Comparison of ENCODE assay signal across 1 cellular context in the genomic region with DNA sequence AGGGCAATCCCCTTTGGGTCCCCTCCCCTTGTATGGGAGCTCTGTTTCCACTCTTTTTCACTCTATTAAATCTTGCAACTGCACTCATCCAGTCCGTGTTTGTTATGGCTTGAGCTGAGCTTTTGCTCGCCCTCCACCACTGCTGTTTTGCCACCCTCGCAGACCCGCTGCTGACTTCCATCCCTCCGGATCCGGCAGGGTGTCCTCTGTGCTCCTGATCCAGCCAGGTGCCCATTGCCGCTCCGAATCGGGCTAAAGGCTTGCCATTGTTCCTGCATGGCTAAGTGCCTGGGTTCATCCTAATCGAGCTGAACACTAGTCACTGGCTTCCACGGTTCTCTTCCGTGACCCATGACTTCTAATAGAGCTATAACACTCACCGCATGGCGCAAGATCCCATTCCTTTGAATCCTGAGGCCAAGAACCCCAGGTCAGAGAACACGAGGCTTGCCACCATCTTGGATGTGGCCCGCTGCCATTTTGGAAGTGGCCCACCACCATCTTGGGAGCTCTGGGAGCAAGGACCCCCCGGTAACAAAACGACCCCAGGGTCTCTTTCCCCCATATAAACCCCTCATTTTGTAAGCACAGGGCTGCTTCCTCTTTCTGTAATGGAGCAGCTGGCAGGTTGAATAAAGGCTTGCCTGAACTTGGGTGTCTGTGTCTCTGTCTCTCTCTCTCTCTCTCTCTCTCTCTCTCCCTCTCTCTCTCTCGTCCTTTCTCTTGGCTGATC.
TF ChIP-seq lines count a peak whose summit lies in the region.

No MANE protein-coding gene starts in this region.

TF ChIP-seq in K562, 482 proteins besides CTCF, POLR2A, EP300 and RAD21 (continued from another document and continues in another):
- TF ChIP-seq IRF9 (tag; IDR thresholded peaks at IDR 0.05) (0 out of 2 replicates have a peak, but pooled peaks have one; percentile 58), SETDB1 (IDR thresholded peaks at IDR 0.05; ENCODE audit: low read length) (no peak), RHOXF2B (CRISPR knock-in tag; conservative IDR thresholded peaks at IDR 0.05) (no peak), ATF4 (CRISPR knock-in tag; IDR thresholded peaks at IDR 0.05) (no peak), ZNF592 (IDR thresholded peaks at IDR 0.05) (peak; percentile 36; the same call in 1 of the 2 replicates), SMAD4 (CRISPR knock-in tag; conservative IDR thresholded peaks at IDR 0.05) (peak; percentile 40), CXXC5 (CRISPR knock-in tag; IDR thresholded peaks at IDR 0.05) (peak; percentile 14; the same call in 1 of the 2 replicates), ZNF175 (CRISPR knock-in tag; IDR thresholded peaks at IDR 0.05; ENCODE audit: low read depth) (peak; percentile 48; the same call in 1 of the 2 replicates), REST (CRISPR knock-in tag; IDR thresholded peaks at IDR 0.05; ENCODE audit: low read depth) (no peak), ZNF639 (CRISPR knock-in tag; conservative IDR thresholded peaks at IDR 0.05 in 1 of 2, IDR thresholded peaks at IDR 0.05 in 1 of 2) (peak in 1 of 2 experiments; percentile 73; a peak in 1 of 4 replicates), ZNF398 (CRISPR knock-in tag; IDR thresholded peaks at IDR 0.05) (peak; percentile 11; the same call in 1 of the 2 replicates), MAX (CRISPR knock-in tag; IDR thresholded peaks at IDR 0.05) (peak; percentile 41; the same call in 1 of the 2 replicates), ID3 (CRISPR knock-in tag; IDR thresholded peaks at IDR 0.05) (no peak), ID3 (tag; IDR thresholded peaks at IDR 0.05) (peak; percentile 75; the same call in 1 of the 2 replicates), ZNF146 (CRISPR knock-in tag; IDR thresholded peaks at IDR 0.05; ENCODE audit: unreplicated experiment) (no peak), HINFP (tag; conservative IDR thresholded peaks at IDR 0.05; ENCODE audit: low read depth) (0 out of 2 replicates have a peak, but pooled peaks have one; percentile 41), YY1 (IDR thresholded peaks at IDR 0.05; ENCODE audit: borderline replicate concordance in 1 of 3, control insufficient read depth in 1 of 3, extremely low read depth in 1 of 3, insufficient read depth in 3 of 3, insufficient read length in 1 of 3, insufficient replicate concordance in 2 of 3, low read depth in 1 of 3, low read length in 2 of 3) (peak in 1 of 3 experiments; percentile 73), NR3C1 (CRISPR knock-in tag; IDR thresholded peaks at IDR 0.05) (no peak), MEF2D (tag; conservative IDR thresholded peaks at IDR 0.05; ENCODE audit: low read depth) (peak; percentile 80), IRF2 (CRISPR knock-in tag; IDR thresholded peaks at IDR 0.05) (no peak), BACH1 (tag; IDR thresholded peaks at IDR 0.05) (peak; percentile 57; the same call in 1 of the 2 replicates), NR2C1 (IDR thresholded peaks at IDR 0.05) (no peak), NR2C1 (tag; IDR thresholded peaks at IDR 0.05) (peak; percentile 84), SNRNP70 (optimal IDR thresholded peaks at IDR 0.05; ENCODE audit: low read depth, low read length) (no peak), ZKSCAN8 (CRISPR knock-in tag; IDR thresholded peaks at IDR 0.05) (0 out of 2 replicates have a peak, but pooled peaks have one; percentile 19), TEAD2 (tag; IDR thresholded peaks at IDR 0.05) (peak; percentile 59; the same call in 1 of the 2 replicates), MAZ (CRISPR knock-in tag; conservative IDR thresholded peaks at IDR 0.05 in 1 of 2, IDR thresholded peaks at IDR 0.05 in 1 of 2) (0 out of 4 replicates have a peak, but pooled peaks of 1 of the 2 experiments have one; percentile 30), ZBTB17 (CRISPR knock-in tag; IDR thresholded peaks at IDR 0.05) (0 out of 2 replicates have a peak, but pooled peaks have one; percentile 45), ZNF644 (tag; IDR thresholded peaks at IDR 0.05; ENCODE audit: low read depth) (peak; percentile 73), ZNF740 (CRISPR knock-in tag; IDR thresholded peaks at IDR 0.05) (no peak), ZNF740 (tag; IDR thresholded peaks at IDR 0.05) (0 out of 4 replicates have a peak, but pooled peaks of 1 of the 2 experiments have one; percentile 54)
- TF ChIP-seq, protein P1, sequence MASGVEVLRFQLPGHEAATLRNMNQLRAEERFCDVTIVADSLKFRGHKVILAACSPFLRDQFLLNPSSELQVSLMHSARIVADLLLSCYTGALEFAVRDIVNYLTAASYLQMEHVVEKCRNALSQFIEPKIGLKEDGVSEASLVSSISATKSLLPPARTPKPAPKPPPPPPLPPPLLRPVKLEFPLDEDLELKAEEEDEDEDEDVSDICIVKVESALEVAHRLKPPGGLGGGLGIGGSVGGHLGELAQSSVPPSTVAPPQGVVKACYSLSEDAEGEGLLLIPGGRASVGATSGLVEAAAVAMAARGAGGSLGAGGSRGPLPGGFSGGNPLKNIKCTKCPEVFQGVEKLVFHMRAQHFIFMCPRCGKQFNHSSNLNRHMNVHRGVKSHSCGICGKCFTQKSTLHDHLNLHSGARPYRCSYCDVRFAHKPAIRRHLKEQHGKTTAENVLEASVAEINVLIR (CRISPR knock-in tag; IDR thresholded peaks at IDR 0.05), result 0 out of 2 replicates have a peak, but pooled peaks have one; percentile 38
- TF ChIP-seq, protein P2, sequence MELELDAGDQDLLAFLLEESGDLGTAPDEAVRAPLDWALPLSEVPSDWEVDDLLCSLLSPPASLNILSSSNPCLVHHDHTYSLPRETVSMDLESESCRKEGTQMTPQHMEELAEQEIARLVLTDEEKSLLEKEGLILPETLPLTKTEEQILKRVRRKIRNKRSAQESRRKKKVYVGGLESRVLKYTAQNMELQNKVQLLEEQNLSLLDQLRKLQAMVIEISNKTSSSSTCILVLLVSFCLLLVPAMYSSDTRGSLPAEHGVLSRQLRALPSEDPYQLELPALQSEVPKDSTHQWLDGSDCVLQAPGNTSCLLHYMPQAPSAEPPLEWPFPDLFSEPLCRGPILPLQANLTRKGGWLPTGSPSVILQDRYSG (tag; conservative IDR thresholded peaks at IDR 0.05; ENCODE audit: low read depth), result peak; percentile 52; the same call in 1 of the 2 replicates
